In genomic region chr10:100345570-100346330, GRCh38 we compare ENCODE assay signal across 8 cellular contexts. TPM values are rescaled to one million over a fixed set of nuclear protein-coding genes. Genes with fewer than 3 reads are reported as not detected.
DNase-seq lines count a peak whose midpoint lies in the region; ATAC-seq and TF ChIP-seq lines count a peak whose summit lies in the region.

No MANE protein-coding gene starts in this region.

- peaks cover 39% of the 10 kb centered on the region for H3K79me2 ChIP-seq in mammary epithelial cell (ENCODE audit: insufficient read depth, low read length)

- no peaks in the 10 kb centered on the region for H3K27me3 ChIP-seq in CD4-positive, alpha-beta T cell (ENCODE audit: control insufficient read depth, insufficient read depth, low read length)
- H3K27me3 ChIP-seq in mammary epithelial cell (ENCODE audit: insufficient read depth, low read length) (no peaks in the 10 kb centered on the region), mesenchymal stem cell (ENCODE audit: control insufficient read depth in 1 of 2, insufficient read depth in 1 of 2, low read length in 2 of 2) (no peaks in the 10 kb centered on the region)

- no peak overlapping the region for H2BK5ac ChIP-seq in mesenchymal stem cell (ENCODE audit: low read depth, low read length, poor library complexity, severe bottlenecking)

- H3K9me3 ChIP-seq in CD4-positive, alpha-beta T cell (ENCODE audit: control insufficient read depth, low read length), result no peaks in the 10 kb centered on the region
- no peaks in the 10 kb centered on the region for H3K9me3 ChIP-seq in KOPT-K1 (ENCODE audit: insufficient read depth, low read length, poor library complexity, severe bottlenecking)
- H3K9me3 ChIP-seq in mammary epithelial cell (replicated peaks; ENCODE audit: insufficient read depth, low read length), result no peaks in the 10 kb centered on the region
- H3K9me3 ChIP-seq in mesenchymal stem cell (ENCODE audit: control insufficient read depth, low read length), result no peaks in the 10 kb centered on the region

- H3K36me3 ChIP-seq in KOPT-K1 (ENCODE audit: insufficient read depth, low read length), result peaks cover 35% of the 10 kb centered on the region
- H3K36me3 ChIP-seq in mammary epithelial cell (ENCODE audit: insufficient read depth, low read length), result peaks cover 24% of the 10 kb centered on the region
- H3K36me3 ChIP-seq in mesenchymal stem cell (ENCODE audit: control insufficient read depth in 1 of 2, insufficient read depth in 2 of 2, low read depth in 1 of 2, low read length in 2 of 2), result peaks cover 12 to 28% of the 10 kb centered on the region in 2 experiments

- DNase-seq in CD4-positive, alpha-beta T cell, result no peak
- DNase-seq in mammary epithelial cell (peak; percentile 32), mesenchymal stem cell (peak; percentile 79), H4 (ENCODE audit: low spot score) (no peak), DMS79 treated with DMSO at 0.1 percent for 48 hours (lab: John Stamatoyannopoulos, UW) (no peak)

- ATAC-seq in CD4-positive, alpha-beta T cell (ENCODE audit: poor library complexity), result no peak
- no peak for ATAC-seq in GM21381 (IDR thresholded peaks at IDR 0.05; ENCODE audit: unreplicated experiment)
- no peak for ATAC-seq in HG02798 (IDR thresholded peaks at IDR 0.05; ENCODE audit: poor library complexity, unreplicated experiment)

- H3K36me3 Mint-ChIP-seq in CD4-positive, alpha-beta T cell (ENCODE audit: low read depth), result no peaks in the 10 kb centered on the region

- POLR2A ChIA-PET in CD4-positive, alpha-beta T cell (lab: Charles Lee), result interaction anchor here (3.4 kb wide), 2 partner anchors 25 to 27 kb away, joined by 14 to 15 read pairs; no protein-coding TSS in a partner anchor

- H3K27ac Mint-ChIP-seq in CD4-positive, alpha-beta T cell, result no peak overlapping the region

- no peak overlapping the region for H3K27ac ChIP-seq in CD4-positive, alpha-beta T cell (ENCODE audit: low read depth, low read length)
- H3K27ac ChIP-seq in KOPT-K1 (ENCODE audit: low read depth, low read length, poor library complexity, severe bottlenecking) (peak overlapping the region; percentile 97), mammary epithelial cell (ENCODE audit: insufficient read depth, low read depth, low read length) (peak overlapping the region; percentile 71), mesenchymal stem cell (ENCODE audit: low read length, poor library complexity, severe bottlenecking) (peak overlapping the region; percentile 12)

- H3K4me3 ChIP-seq in mammary epithelial cell (replicated peaks in 1 of 3; ENCODE audit: insufficient read depth in 1 of 3, low read depth in 2 of 3, low read length in 3 of 3), result peak overlapping the region; percentile 83 to 96 (median 94)
- peak overlapping the region in 1 of 2 experiments; percentile 88 for H3K4me3 ChIP-seq in mesenchymal stem cell (ENCODE audit: insufficient read depth in 1 of 2, low read depth in 1 of 2, low read length in 2 of 2)

- peak overlapping the region; percentile 83 to 97 for H3K18ac ChIP-seq in mesenchymal stem cell (ENCODE audit: low read depth in 1 of 2, low read length in 2 of 2)

- CTCF ChIA-PET in CD4-positive, alpha-beta T cell (lab: Charles Lee), result interaction anchor here (1.0 to 2.4 kb wide), 7 partner anchors 25 to 173 kb away, joined by 3 to 7 read pairs (median 4); no protein-coding TSS in a partner anchor
- CTCF ChIA-PET in mammary epithelial cell (lab: Charles Lee; ENCODE audit: low non-redundant PET), result interaction anchor here (0.7 kb wide), 1 partner anchor 25 kb away, joined by 4 read pairs; no protein-coding TSS in a partner anchor

- H3K4me2 ChIP-seq in mammary epithelial cell (ENCODE audit: insufficient read depth, low read depth, low read length) (peak overlapping the region; percentile 84), mesenchymal stem cell (ENCODE audit: low read length, poor library complexity, severe bottlenecking) (peak overlapping the region; percentile 91)

- H3K27me3 Mint-ChIP-seq in CD4-positive, alpha-beta T cell, result peaks cover 4% of the 10 kb centered on the region

- no peak overlapping the region for H2BK15ac ChIP-seq in mesenchymal stem cell (ENCODE audit: low read depth, poor library complexity, severe bottlenecking)

- no peak overlapping the region for H2BK120ac ChIP-seq in mesenchymal stem cell (ENCODE audit: low read depth, low read length)

- H3K4me1 ChIP-seq in mammary epithelial cell (ENCODE audit: insufficient read depth, low read length), result peaks cover 32% of the 10 kb centered on the region
- peaks cover 27% of the 10 kb centered on the region for H3K4me1 ChIP-seq in mesenchymal stem cell (ENCODE audit: control insufficient read depth, insufficient read depth, low read depth, low read length)

- H4K20me1 ChIP-seq in mammary epithelial cell (ENCODE audit: insufficient read depth, low read length), result peaks cover 14% of the 10 kb centered on the region

- peaks cover 16% of the 10 kb centered on the region for H3K79me1 ChIP-seq in mesenchymal stem cell (replicated peaks; ENCODE audit: low read length, poor library complexity, severe bottlenecking)

- H2AK5ac ChIP-seq in mesenchymal stem cell (ENCODE audit: low read length, severe bottlenecking), result no peak overlapping the region

- TF ChIP-seq CTCF in CD4-positive, alpha-beta T cell (IDR thresholded peaks at IDR 0.05), result no peak
- TF ChIP-seq CTCF in mammary epithelial cell (conservative IDR thresholded peaks at IDR 0.05 in 1 of 2, IDR thresholded peaks at IDR 0.05 in 1 of 2; ENCODE audit: extremely low read depth in 1 of 2, insufficient read depth in 1 of 2, low read depth in 1 of 2, low read length in 2 of 2), result no peak

- H4K91ac ChIP-seq in mesenchymal stem cell (ENCODE audit: low read length), result peak overlapping the region; percentile 23

- H3K14ac ChIP-seq in mesenchymal stem cell (ENCODE audit: low read length in 2 of 2), result peak overlapping the region in 1 of 2 experiments; percentile 94

- intact Hi-C loops in CD4-positive, alpha-beta T cell (cut with DNase I, micrococcal nuclease), result no loop called here
- intact Hi-C loops in mammary epithelial cell (cut with micrococcal nuclease), result loop anchor here (10.0 kb wide), 1 partner anchor 501 kb away; no protein-coding TSS in a partner anchor

- H4K8ac ChIP-seq in mesenchymal stem cell (ENCODE audit: low read length), result no peak overlapping the region

- 49% methylated on average over 5 of the region's 9 CpGs for WGBS in mammary epithelial cell (ENCODE audit: low coverage, missing lambda C conversion rate)
- 37% methylated on average over 9 of the region's 9 CpGs for WGBS in mesenchymal stem cell

- peak overlapping the region; percentile 80 to 94 for H2BK12ac ChIP-seq in mesenchymal stem cell (ENCODE audit: low read length in 2 of 2)

- no peaks in the 10 kb centered on the region for H3K9me3 Mint-ChIP-seq in CD4-positive, alpha-beta T cell

- H3K4me1 Mint-ChIP-seq in CD4-positive, alpha-beta T cell (ENCODE audit: low read depth), result peaks cover 7% of the 10 kb centered on the region

- dilution Hi-C loops in mammary epithelial cell (cut with HindIII; ENCODE audit: low sequenced_read_pairs), result loop anchor here (25.0 kb wide), 1 partner anchor 542 kb away; no protein-coding TSS in a partner anchor

- H3K9ac ChIP-seq in mammary epithelial cell (ENCODE audit: insufficient read depth, low read length), result no peak overlapping the region
- peak overlapping the region; percentile 88 for H3K9ac ChIP-seq in mesenchymal stem cell (ENCODE audit: low read length)

- H3K4ac ChIP-seq in mesenchymal stem cell (ENCODE audit: low read depth in 1 of 2, low read length in 2 of 2), result peak overlapping the region; percentile 80 to 95

- H2AFZ ChIP-seq in mammary epithelial cell (ENCODE audit: low read depth, low read length) (no peak overlapping the region), mesenchymal stem cell (ENCODE audit: low read depth, low read length) (no peak overlapping the region)

- H3K23ac ChIP-seq in mesenchymal stem cell (ENCODE audit: low read length in 2 of 2), result no peak overlapping the region

- in situ Hi-C loops in mammary epithelial cell (cut with MboI; ENCODE audit: low sequenced_read_pairs in 2 of 2), result loop anchor here (25.0 kb wide), 1 partner anchor 542 kb away; no protein-coding TSS in a partner anchor

- BruUV-seq in mammary epithelial cell (replicated peaks; lab: Mats Ljungman, UMichigan), result TSS peak; percentile 70

- peak overlapping the region; percentile 80 for H3K4me3 Mint-ChIP-seq in CD4-positive, alpha-beta T cell

RNA-seq across cellular contexts. Expression of gene SCD, which starts 1.3 kb away (rescaled TPM):
- 1 to 10 TPM; 1.7 TPM for total RNA-seq in CD4-positive, alpha-beta T cell
- total RNA-seq in mammary epithelial cell, result 100 to 1,000 TPM; 348 to 939 TPM
- polyA plus RNA-seq in mammary epithelial cell, result 1,049 TPM
- polyA minus RNA-seq in mammary epithelial cell, result 2,037 TPM
- polyA plus RNA-seq in mesenchymal stem cell (2013, experiment 1 of 2), result 787 TPM
- 779 TPM for polyA plus RNA-seq in mesenchymal stem cell (2013, experiment 2 of 2)
- 458 and 512 TPM in 2 replicates for total RNA-seq in H4 (2014; rRNA removed; shearing (Covaris generic))

RNA-seq across cellular contexts. Expression of gene PKD2L1, which starts 15.7 kb away (rescaled TPM):
- not detected for total RNA-seq in CD4-positive, alpha-beta T cell
- not detected for total RNA-seq in mammary epithelial cell
- polyA plus RNA-seq in mammary epithelial cell, result not detected
- polyA minus RNA-seq in mammary epithelial cell, result not detected
- polyA plus RNA-seq in mesenchymal stem cell (2013, experiment 1 of 2), result 0.01 TPM
- polyA plus RNA-seq in mesenchymal stem cell (2013, experiment 2 of 2), result not detected
- total RNA-seq in H4 (2014; rRNA removed; shearing (Covaris generic)), result not detected in 2 replicates

RNA-seq across cellular contexts. Expression of gene BLOC1S2, which starts 59.3 kb away (rescaled TPM):
- 10 to 100 TPM; 49.4 to 55.9 TPM for total RNA-seq in CD4-positive, alpha-beta T cell
- 10 to 100 TPM; 65.0 to 81.4 TPM for total RNA-seq in mammary epithelial cell
- 39.9 TPM for polyA plus RNA-seq in mammary epithelial cell
- 24.4 TPM for polyA minus RNA-seq in mammary epithelial cell
- 64.5 TPM for polyA plus RNA-seq in mesenchymal stem cell (2013, experiment 1 of 2)
- polyA plus RNA-seq in mesenchymal stem cell (2013, experiment 2 of 2), result 69.0 TPM
- total RNA-seq in H4 (2014; rRNA removed; shearing (Covaris generic)), result 55.2 and 99.9 TPM in 2 replicates

Comparison
In these comparisons a context has a peak if more than half of its experiments do, and no peak if none do; other contexts are left out.
1. DNase-seq: peak in mammary epithelial cell (single experiment) and mesenchymal stem cell (single experiment); none in CD4-positive, alpha-beta T cell (0 of 10), H4 (single experiment) and DMS79 treated with DMSO at 0.1 percent for 48 hours (single experiment).
2. RNA of gene SCD, which starts 1.3 kb away (total RNA-seq): 348 to 939 TPM in mammary epithelial cell and 458 to 512 TPM in H4; 1.7 TPM in CD4-positive, alpha-beta T cell; every median in the first group is over 100 times any median in the second.